ENCODE assay signal across 8 cellular contexts in the genomic region with DNA sequence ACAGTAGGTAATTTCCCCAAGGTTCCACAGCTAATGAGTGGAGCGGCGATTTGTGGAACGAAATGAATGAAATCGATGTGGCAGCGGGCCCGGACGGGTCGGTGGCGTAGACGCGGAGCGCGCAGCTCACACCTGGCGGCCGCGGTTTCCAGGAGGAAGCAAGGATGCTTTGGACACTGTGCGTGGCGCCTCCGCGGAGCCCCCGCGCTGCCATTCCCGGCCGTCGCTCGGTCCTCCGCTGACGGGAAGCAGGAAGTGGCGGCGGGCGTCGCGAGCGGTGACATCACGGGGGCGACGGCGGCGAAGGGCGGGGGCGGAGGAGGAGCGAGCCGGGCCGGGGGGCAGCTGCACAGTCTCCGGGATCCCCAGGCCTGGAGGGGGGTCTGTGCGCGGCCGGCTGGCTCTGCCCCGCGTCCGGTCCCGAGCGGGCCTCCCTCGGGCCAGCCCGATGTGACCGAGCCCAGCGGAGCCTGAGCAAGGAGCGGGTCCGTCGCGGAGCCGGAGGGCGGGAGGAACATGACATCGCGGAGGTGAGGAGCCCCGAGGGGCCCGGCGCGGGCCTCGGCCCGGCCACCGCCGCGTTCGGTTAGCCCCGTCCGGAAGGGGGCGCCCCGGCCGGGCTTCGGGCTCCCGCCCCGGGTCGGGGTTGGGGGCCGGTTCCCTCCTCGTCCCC. TPM values are rescaled to one million over a fixed set of nuclear protein-coding genes. Genes with fewer than 3 reads are reported as not detected.
DNase-seq lines count a peak whose midpoint lies in the region; ATAC-seq and TF ChIP-seq lines count a peak whose summit lies in the region.

A gene (plus strand): TSS at position 352 of the 673 bp plus-strand sequence. CDS start 165 bp downstream, at position 517.

- POLR2A ChIA-PET in Caco-2 (lab: Charles Lee), result interaction anchor here (0.6 kb wide), 1 partner anchor 443 kb away, joined by 3 read pairs; no protein-coding TSS in a partner anchor

- no peaks in the 10 kb centered on the region for H3K4me1 Mint-ChIP-seq in Caco-2 (ENCODE audit: low read depth, unreplicated experiment)

- peak within 1 kb of the TSS; percentile 95 for H3K4me3 ChIP-seq in Caco-2 (ENCODE audit: low read depth, low read length)

- CTCF ChIA-PET in Caco-2 (lab: Charles Lee), result no interaction called here

- H3K27me3 ChIP-seq in Caco-2 (replicated peaks; ENCODE audit: control insufficient read depth, insufficient read depth, low read length), result no peaks in the 10 kb centered on the region

- peak; percentile 46 for ATAC-seq in GM19468 (IDR thresholded peaks at IDR 0.05; ENCODE audit: extremely low read depth, unreplicated experiment)

- H3K27me3 Mint-ChIP-seq in Caco-2 (ENCODE audit: insufficient read depth, unreplicated experiment), result no peaks in the 10 kb centered on the region

- H3K36me3 Mint-ChIP-seq in Caco-2 (ENCODE audit: insufficient read depth, unreplicated experiment), result peaks cover 28% of the 10 kb centered on the region

- no peaks in the 10 kb centered on the region for H3K9me3 ChIP-seq in Caco-2

- peaks cover 8% of the 10 kb centered on the region for H3K4me1 ChIP-seq in Caco-2

- no peaks in the 10 kb centered on the region for H3K9me3 Mint-ChIP-seq in Caco-2 (ENCODE audit: unreplicated experiment)

- peak within 1 kb of the TSS; percentile 97 for H3K27ac Mint-ChIP-seq in Caco-2 (ENCODE audit: unreplicated experiment)

- H3K36me3 ChIP-seq in Caco-2 (ENCODE audit: control insufficient read depth, insufficient read depth, low read length), result no peaks in the 10 kb centered on the region

- intact Hi-C loops in Caco-2 (cut with micrococcal nuclease; ENCODE audit: unreplicated experiment), result loop anchor here (1.0 kb wide), 1 partner anchor 9 kb away; a partner anchor contains a TSS

- peak; percentile 31 to 69 for TF ChIP-seq CTCF in Caco-2 (IDR thresholded peaks at IDR 0.05; ENCODE audit: insufficient read depth in 1 of 2, low read depth in 1 of 2, low read length in 1 of 2, severe bottlenecking in 1 of 2, unreplicated experiment in 1 of 2)

- BruUV-seq in Caco-2 (replicated peaks; lab: Mats Ljungman, UMichigan), result no TSS peak

- DNase-seq in Caco-2 (peak; percentile 88 to 94), HS-27A (ENCODE audit: low read depth) (peak; percentile 41), OCI-M1 (lab: John Stamatoyannopoulos, UW) (peak; percentile 88), activated T-cell treated with anti-CD3 and anti-CD28 coated beads for 24 hours (ENCODE audit: low read depth) (peak; percentile 89), epithelial cell of prostate (ENCODE audit: low read depth, low spot score) (no peak), mucosa of gallbladder (ENCODE audit: low spot score) (peak; percentile 87)
- peak; percentile 79 to 81 for DNase-seq in stimulated activated CD8-positive, alpha-beta memory T cell treated with anti-CD3 and anti-CD28 coated beads, Interleukin-4, amount 100 ng/mL, for 4 hours (ENCODE audit: low read depth in 2 of 2, low spot score in 1 of 2)

- peak within 1 kb of the TSS; percentile 97 for H3K27ac ChIP-seq in epithelial cell of prostate

- peak within 1 kb of the TSS; percentile 97 for H3K4me3 Mint-ChIP-seq in Caco-2 (ENCODE audit: unreplicated experiment)

RNA-seq across cellular contexts. Expression of the gene that starts here (rescaled TPM):
- total RNA-seq in Caco-2 (2022), result 152 and 153 TPM in 2 replicates
- 96.8 TPM for total RNA-seq in mucosa of gallbladder
